14 cellular contexts compared by ENCODE assay signal in genomic region chr20:38889792-38890496, GRCh38. TPM values are rescaled to one million over a fixed set of nuclear protein-coding genes. Genes with fewer than 3 reads are reported as not detected.
DNase-seq lines count a peak whose midpoint lies in the region; ATAC-seq, FAIRE-seq and TF ChIP-seq lines count a peak whose summit lies in the region.
"Had no signal": no experiment of that assay in that cellular context is flagged by ENCODE, and none has a peak within 500 bp of the region (broad histone marks: within the 10 kb centered on the region; RNA-seq: fewer than 3 reads in every experiment).

No MANE protein-coding gene starts in this region.

- no peaks in the 10 kb centered on the region for H3K79me2 ChIP-seq in mammary epithelial cell (ENCODE audit: insufficient read depth, low read length)

- H3K36me3 Mint-ChIP-seq in activated T-helper 2 cell treated with anti-CD3 and anti-CD28 coated beads, Interferon-gamma antibody, Interleukin-2, Interleukin-4, amounts not matched to agents 10 μg/mL and 5 μg/mL and 100 μg/mL, durations not matched to agents 14 hours and 24 hours and 36 hours (ENCODE audit: low read depth) = peaks cover 47% of the 10 kb centered on the region
- H3K36me3 Mint-ChIP-seq in memory B cell = peaks cover 15% of the 10 kb centered on the region
- H3K36me3 Mint-ChIP-seq: brain had no signal

- no peak overlapping the region for H2AFZ ChIP-seq in mammary epithelial cell (ENCODE audit: low read depth, low read length)

- CTCF ChIA-PET in mammary epithelial cell (lab: Charles Lee; ENCODE audit: low non-redundant PET) = no interaction called here

- intact Hi-C loops in activated T-helper 2 cell treated with anti-CD3 and anti-CD28 coated beads, Interferon-gamma antibody, Interleukin-2, Interleukin-4, amounts not matched to agents 10 μg/mL and 5 μg/mL and 100 μg/mL, durations not matched to agents 14 hours and 24 hours and 36 hours (cut with micrococcal nuclease) = loop anchor here (5.0 kb wide), 2 partner anchors 143 to 158 kb away; partner anchors contain the start of gene ACTR5
- intact Hi-C loops in mammary epithelial cell (cut with micrococcal nuclease) = no loop called here

- H3K4me2 ChIP-seq in mammary epithelial cell (ENCODE audit: insufficient read depth, low read depth, low read length) = no peak overlapping the region

- 59% methylated on average over 12 of the region's 13 CpGs for WGBS in mammary epithelial cell (ENCODE audit: low coverage, missing lambda C conversion rate)

- DNase-seq in BE2C (peak; percentile 72), HTR-8/SVneo (ENCODE audit: insufficient read length, low spot score) (no peak), memory B cell (ENCODE audit: low spot score in 2 of 2) (no peak), cerebellar cortex (ENCODE audit: low spot score) (no peak), NCI-H2171 treated with DMSO at 0.1 percent for 48 hours (lab: John Stamatoyannopoulos, UW) (no peak), H54 (ENCODE audit: insufficient read length, low spot score) (no peak), mammary epithelial cell (no peak)
- DNase-seq in activated T-helper 2 cell treated with anti-CD3 and anti-CD28 coated beads, Interferon-gamma antibody, Interleukin-2, Interleukin-4, amounts not matched to agents 10 μg/mL and 5 μg/mL and 100 μg/mL, durations not matched to agents 14 hours and 24 hours and 36 hours (ENCODE audit: low spot score) = no peak
- DNase-seq: NCI-H2029; stimulated activated CD4-positive, alpha-beta T cell treated with anti-CD3 and anti-CD28 coated beads, Interleukin-4, amount 100 ng/mL, for 1 hour had no signal

- in situ Hi-C loops in mammary epithelial cell (cut with MboI; ENCODE audit: low sequenced_read_pairs in 2 of 2) = loop anchor here (10.0 kb wide), 1 partner anchor 245 kb away; no protein-coding TSS in a partner anchor

- FAIRE-seq in HTR-8/SVneo (lab: Jason Lieb, UNC) = peak; percentile 86
- no peak for FAIRE-seq in H54 (lab: Jason Lieb, UNC)
- FAIRE-seq: endometrium, G401.6 had no signal

- H3K36me3 ChIP-seq in BE2C (peaks cover 9% of the 10 kb centered on the region), mammary epithelial cell (ENCODE audit: insufficient read depth, low read length) (no peaks in the 10 kb centered on the region)
- H3K36me3 ChIP-seq: BLaER1 treated with 17β-estradiol and CSF1 and Interleukin-3, amounts not matched to agents 10 nM and 100 nM had no signal

- TF ChIP-seq CTCF in BE2C (IDR thresholded peaks at IDR 0.05; ENCODE audit: low read depth, low read length) = no peak
- no peak for TF ChIP-seq CTCF in mammary epithelial cell (conservative IDR thresholded peaks at IDR 0.05 in 1 of 2, IDR thresholded peaks at IDR 0.05 in 1 of 2; ENCODE audit: extremely low read depth in 1 of 2, insufficient read depth in 1 of 2, low read depth in 1 of 2, low read length in 2 of 2)

- H4K20me1 ChIP-seq in mammary epithelial cell (ENCODE audit: insufficient read depth, low read length) = peaks cover 3% of the 10 kb centered on the region

- H3K4me3 ChIP-seq in BE2C (ENCODE audit: low read depth, low read length) = no peak overlapping the region
- no peak overlapping the region for H3K4me3 ChIP-seq in mammary epithelial cell (replicated peaks in 1 of 3; ENCODE audit: insufficient read depth in 1 of 3, low read depth in 2 of 3, low read length in 3 of 3)
- H3K4me3 ChIP-seq: BLaER1 treated with 17β-estradiol and CSF1 and Interleukin-3, amounts not matched to agents 10 nM and 100 nM had no signal

- no peak for TF ChIP-seq POLR2A in H54 (IDR thresholded peaks at IDR 0.05; ENCODE audit: low read depth, low read length)

- no peak overlapping the region for H3K9ac ChIP-seq in mammary epithelial cell (ENCODE audit: insufficient read depth, low read length)
- H3K9ac ChIP-seq: BLaER1 treated with 17β-estradiol and CSF1 and Interleukin-3, amounts not matched to agents 10 nM and 100 nM had no signal

- H3K9me3 ChIP-seq in BE2C (no peaks in the 10 kb centered on the region), mammary epithelial cell (replicated peaks; ENCODE audit: insufficient read depth, low read length) (no peaks in the 10 kb centered on the region)
- H3K9me3 ChIP-seq: BLaER1 treated with 17β-estradiol and CSF1 and Interleukin-3, amounts not matched to agents 10 nM and 100 nM had no signal

- peak overlapping the region; percentile 94 for H3K27ac Mint-ChIP-seq in activated T-helper 2 cell treated with anti-CD3 and anti-CD28 coated beads, Interferon-gamma antibody, Interleukin-2, Interleukin-4, amounts not matched to agents 10 μg/mL and 5 μg/mL and 100 μg/mL, durations not matched to agents 14 hours and 24 hours and 36 hours
- peak overlapping the region; percentile 89 for H3K27ac Mint-ChIP-seq in memory B cell

- dilution Hi-C loops in mammary epithelial cell (cut with HindIII; ENCODE audit: low sequenced_read_pairs) = no loop called here

- no peaks in the 10 kb centered on the region for H3K9me3 Mint-ChIP-seq in activated T-helper 2 cell treated with anti-CD3 and anti-CD28 coated beads, Interferon-gamma antibody, Interleukin-2, Interleukin-4, amounts not matched to agents 10 μg/mL and 5 μg/mL and 100 μg/mL, durations not matched to agents 14 hours and 24 hours and 36 hours
- peaks cover 3% of the 10 kb centered on the region for H3K9me3 Mint-ChIP-seq in memory B cell
- H3K9me3 Mint-ChIP-seq: brain had no signal

- H3K4me1 ChIP-seq in BE2C = peaks cover 45% of the 10 kb centered on the region
- H3K4me1 ChIP-seq in mammary epithelial cell (ENCODE audit: insufficient read depth, low read length) = peaks cover 10% of the 10 kb centered on the region

- no TSS peak for BruUV-seq in mammary epithelial cell (replicated peaks; lab: Mats Ljungman, UMichigan)

- no peak for ATAC-seq in memory B cell (ENCODE audit: low read depth)

- no peaks in the 10 kb centered on the region for H3K27me3 Mint-ChIP-seq in activated T-helper 2 cell treated with anti-CD3 and anti-CD28 coated beads, Interferon-gamma antibody, Interleukin-2, Interleukin-4, amounts not matched to agents 10 μg/mL and 5 μg/mL and 100 μg/mL, durations not matched to agents 14 hours and 24 hours and 36 hours (ENCODE audit: low read depth)
- no peaks in the 10 kb centered on the region for H3K27me3 Mint-ChIP-seq in memory B cell
- H3K27me3 Mint-ChIP-seq: brain had no signal

- H3K4me1 Mint-ChIP-seq in activated T-helper 2 cell treated with anti-CD3 and anti-CD28 coated beads, Interferon-gamma antibody, Interleukin-2, Interleukin-4, amounts not matched to agents 10 μg/mL and 5 μg/mL and 100 μg/mL, durations not matched to agents 14 hours and 24 hours and 36 hours (ENCODE audit: low read depth) = peaks cover 46% of the 10 kb centered on the region
- H3K4me1 Mint-ChIP-seq in memory B cell = peaks cover 58% of the 10 kb centered on the region

- H3K4me3 Mint-ChIP-seq in activated T-helper 2 cell treated with anti-CD3 and anti-CD28 coated beads, Interferon-gamma antibody, Interleukin-2, Interleukin-4, amounts not matched to agents 10 μg/mL and 5 μg/mL and 100 μg/mL, durations not matched to agents 14 hours and 24 hours and 36 hours (ENCODE audit: low read depth) = no peak overlapping the region
- no peak overlapping the region for H3K4me3 Mint-ChIP-seq in memory B cell
- H3K4me3 Mint-ChIP-seq: brain had no signal

- no peak overlapping the region for H3K27ac ChIP-seq in mammary epithelial cell (ENCODE audit: insufficient read depth, low read depth, low read length)
- H3K27ac ChIP-seq: BLaER1 treated with 17β-estradiol and CSF1 and Interleukin-3, amounts not matched to agents 10 nM and 100 nM had no signal

- H3K27me3 ChIP-seq in BE2C (no peaks in the 10 kb centered on the region), mammary epithelial cell (ENCODE audit: insufficient read depth, low read length) (no peaks in the 10 kb centered on the region)
- H3K27me3 ChIP-seq: BLaER1 treated with 17β-estradiol and CSF1 and Interleukin-3, amounts not matched to agents 10 nM and 100 nM had no signal

RNA-seq across cellular contexts. Expression of gene FAM83D, which starts 36.3 kb away (rescaled TPM):
- polyA plus RNA-seq in BE2C (2012; ENCODE audit: insufficient read depth, insufficient read length, low read depth) = 14.6 TPM
- 15.4 and 15.6 TPM in 2 replicates for total RNA-seq in activated T-helper 2 cell treated with anti-CD3 and anti-CD28 coated beads, Interferon-gamma antibody, Interleukin-2, Interleukin-4, amounts not matched to agents 10 μg/mL and 5 μg/mL and 100 μg/mL, durations not matched to agents 14 hours and 24 hours and 36 hours
- total RNA-seq in mammary epithelial cell = 10 to 100 TPM in 1 of 2 donors, 1 to 10 TPM in 1; 3.7 to 29.9 TPM
- polyA plus RNA-seq in mammary epithelial cell = 52.5 TPM
- 31.5 TPM for polyA minus RNA-seq in mammary epithelial cell
